Comparison of ENCODE assay signal across 16 cellular contexts in the genomic region with DNA sequence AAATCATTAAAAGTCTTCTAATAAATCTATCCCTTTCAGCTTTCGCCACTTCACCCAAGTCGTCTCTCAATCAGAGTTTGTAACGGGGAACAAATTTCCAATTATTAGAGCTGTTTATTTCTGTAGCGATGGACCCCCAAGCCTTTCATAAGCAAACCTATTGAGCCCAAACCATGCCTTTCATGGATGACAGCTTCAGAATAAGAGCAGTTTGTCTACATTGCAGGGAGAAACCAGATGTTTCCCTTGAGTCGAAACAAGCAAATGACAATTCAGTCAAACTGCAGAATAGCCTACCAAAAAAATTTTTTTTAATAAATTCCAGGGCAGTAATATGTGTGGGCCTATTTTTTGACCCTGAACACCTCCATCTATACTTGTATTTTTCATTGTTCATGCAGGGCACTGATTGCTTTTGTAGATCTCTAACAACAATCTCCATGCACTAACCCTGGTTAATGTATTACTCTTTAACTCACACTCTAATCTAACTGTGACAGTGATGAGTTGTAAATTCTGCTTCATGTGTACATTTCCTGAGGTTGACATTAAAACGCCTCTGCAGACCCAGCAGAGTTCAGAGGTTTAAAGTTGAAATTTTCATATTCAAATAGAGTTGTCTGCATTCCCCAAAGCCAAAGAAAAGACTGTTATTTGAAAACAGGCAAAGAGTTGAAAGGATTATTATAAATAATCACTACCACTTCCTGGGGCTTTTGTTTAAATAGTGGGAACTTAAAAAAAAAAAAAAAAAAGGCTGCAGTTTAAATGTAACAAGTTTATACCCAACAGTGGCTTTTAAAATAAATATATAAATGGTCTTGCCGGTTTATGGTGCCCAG.
DNase-seq lines count a peak whose midpoint lies in the region; FAIRE-seq and TF ChIP-seq lines count a peak whose summit lies in the region.
"Had no signal": no experiment of that assay in that cellular context is flagged by ENCODE, and none has a peak within 500 bp of the region (broad histone marks: within the 10 kb centered on the region; RNA-seq: fewer than 3 reads in every experiment).

No MANE protein-coding gene starts in this region.

- TF ChIP-seq EP300 in suprapubic skin (IDR thresholded peaks at IDR 0.05): no peak

- DNase-seq in HEK293T (ENCODE audit: extremely low spot score): no peak
- DNase-seq in RCC 7860 (ENCODE audit: low spot score): peak; percentile 60
- DNase-seq in kidney glomerular epithelial cell (lab: John Stamatoyannopoulos, UW): peak; percentile 75
- DNase-seq in renal cortical epithelial cell (ENCODE audit: low read depth): peak; percentile 85
- no peak for DNase-seq in D341Med (ENCODE audit: low spot score)
- no peak for DNase-seq in SKM-1 (lab: John Stamatoyannopoulos, UW; ENCODE audit: unreplicated experiment)
- no peak for DNase-seq in suprapubic skin (ENCODE audit: low spot score in 2 of 2)
- DNase-seq: activated CD4-positive, alpha-beta T cell treated with anti-CD3 and anti-CD28 coated beads for 48 hours; C1 segment of cervical spinal cord; IMR-90; left ventricle myocardium inferior; NK-92 treated with Interleukin-12 subunit alpha and Interleukin-12 subunit beta, amount 100 ng/mL, for 24 hours; stimulated activated CD4-positive, alpha-beta T cell treated with anti-CD3 and anti-CD28 coated beads, Interleukin-1b, Interleukin-23, amount 100 ng/mL, for 48 hours; T-helper 9 cell; testis had no signal

- 88% methylated on average over 7 of the region's 7 CpGs for WGBS in suprapubic skin

- no peaks in the 10 kb centered on the region for H3K4me1 ChIP-seq in suprapubic skin
- H3K4me1 ChIP-seq: left ventricle myocardium inferior had no signal

- no peaks in the 10 kb centered on the region for H3K9me3 ChIP-seq in suprapubic skin
- H3K9me3 ChIP-seq: left ventricle myocardium inferior, testis had no signal

- no peak for TF ChIP-seq POLR2A in suprapubic skin (IDR thresholded peaks at IDR 0.05)

- CTCF ChIA-PET in HEK293T (lab: Yijun Ruan, JAX): no interaction called here

- H3K36me3 ChIP-seq in suprapubic skin: no peaks in the 10 kb centered on the region
- H3K36me3 ChIP-seq: left ventricle myocardium inferior had no signal

- H3K27ac ChIP-seq in suprapubic skin: no peak overlapping the region
- H3K27ac ChIP-seq: left ventricle myocardium inferior had no signal

- no peaks in the 10 kb centered on the region for H3K27me3 ChIP-seq in suprapubic skin
- H3K27me3 ChIP-seq: testis had no signal

- H3K4me3 ChIP-seq in suprapubic skin: no peak overlapping the region
- H3K4me3 ChIP-seq: left ventricle myocardium inferior, testis had no signal

- FAIRE-seq in RCC 7860 (lab: Jason Lieb, UNC): peak; percentile 92
- FAIRE-seq: bronchial epithelial cell had no signal

- POLR2A ChIA-PET in HEK293T (lab: Yijun Ruan, JAX): no interaction called here

- TF ChIP-seq CTCF in suprapubic skin (IDR thresholded peaks at IDR 0.05): no peak

TF ChIP-seq in HEK293T, 16 proteins besides CTCF, POLR2A, EP300 and RAD21:
- TF ChIP-seq HDGF (IDR thresholded peaks at IDR 0.05; ENCODE audit: borderline replicate concordance) (no peak), TARDBP (IDR thresholded peaks at IDR 0.05) (no peak), FOXK2 (IDR thresholded peaks at IDR 0.05) (no peak), SP1 (IDR thresholded peaks at IDR 0.05) (no peak), ARNT (IDR thresholded peaks at IDR 0.05) (no peak), ELF4 (IDR thresholded peaks at IDR 0.05) (no peak)
- TF ChIP-seq, protein P1, sequence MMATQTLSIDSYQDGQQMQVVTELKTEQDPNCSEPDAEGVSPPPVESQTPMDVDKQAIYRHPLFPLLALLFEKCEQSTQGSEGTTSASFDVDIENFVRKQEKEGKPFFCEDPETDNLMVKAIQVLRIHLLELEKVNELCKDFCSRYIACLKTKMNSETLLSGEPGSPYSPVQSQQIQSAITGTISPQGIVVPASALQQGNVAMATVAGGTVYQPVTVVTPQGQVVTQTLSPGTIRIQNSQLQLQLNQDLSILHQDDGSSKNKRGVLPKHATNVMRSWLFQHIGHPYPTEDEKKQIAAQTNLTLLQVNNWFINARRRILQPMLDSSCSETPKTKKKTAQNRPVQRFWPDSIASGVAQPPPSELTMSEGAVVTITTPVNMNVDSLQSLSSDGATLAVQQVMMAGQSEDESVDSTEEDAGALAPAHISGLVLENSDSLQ (IDR thresholded peaks at IDR 0.05): peak; percentile 48
TF ChIP-seq in HEK293T: peak in this region for 1.

Comparison
In these comparisons a context has a peak if more than half of its experiments do, and no peak if none do; other contexts are left out.
1. DNase-seq: peak in RCC 7860 (single experiment), kidney glomerular epithelial cell (single experiment) and renal cortical epithelial cell (single experiment); none in HEK293T (single experiment), D341Med (single experiment), SKM-1 (single experiment) and suprapubic skin (0 of 2).